Comparison of ENCODE assay signal across 1 cellular context in genomic region chr4:105146286-105147219, GRCh38.
TF ChIP-seq lines count a peak whose summit lies in the region.

Gene TET2, plus strand, starts transcription at chr4:105146876. Its CDS starts 87,067 bp downstream, at chr4:105233943.

TF ChIP-seq in HepG2, 621 proteins besides CTCF, POLR2A, EP300 and RAD21 (continued from another document and continues in another):
- TF ChIP-seq ZNF770 (CRISPR knock-in tag; IDR thresholded peaks at IDR 0.05): peak; percentile 43; the same call in 1 of the 2 replicates
- TF ChIP-seq TAF15 (IDR thresholded peaks at IDR 0.05; ENCODE audit: low read depth, low read length, poor library complexity, severe bottlenecking): peak; percentile 64
- peak; percentile 11; the same call in 1 of the 2 replicates for TF ChIP-seq MAX (IDR thresholded peaks at IDR 0.05)
- TF ChIP-seq ZNF10 (CRISPR knock-in tag; IDR thresholded peaks at IDR 0.05; ENCODE audit: borderline replicate concordance, low read depth): peak; percentile 92; the same call in 1 of the 2 replicates
- TF ChIP-seq RNF2 (conservative IDR thresholded peaks at IDR 0.05; ENCODE audit: low read depth): peak; percentile 64; the same call in 1 of the 2 replicates
- peak; percentile 57; the same call in 1 of the 2 replicates for TF ChIP-seq POLR2AphosphoS5 (IDR thresholded peaks at IDR 0.05; ENCODE audit: low read depth, low read length)
- TF ChIP-seq ZBTB25 (CRISPR knock-in tag; IDR thresholded peaks at IDR 0.05): 0 out of 2 replicates have a peak, but pooled peaks have one; percentile 30
- TF ChIP-seq ZFP37 (CRISPR knock-in tag; IDR thresholded peaks at IDR 0.05; ENCODE audit: borderline replicate concordance): no peak
- no peak for TF ChIP-seq SCMH1 (CRISPR knock-in tag; IDR thresholded peaks at IDR 0.05; ENCODE audit: borderline replicate concordance)
- peak; percentile 11; the same call in 1 of the 2 replicates for TF ChIP-seq PHF20 (CRISPR knock-in tag; IDR thresholded peaks at IDR 0.05)
- TF ChIP-seq MYNN (CRISPR knock-in tag; IDR thresholded peaks at IDR 0.05; ENCODE audit: low read depth): 0 out of 2 replicates have a peak, but pooled peaks have one; percentile 63
- TF ChIP-seq CAMTA2 (CRISPR knock-in tag; IDR thresholded peaks at IDR 0.05; ENCODE audit: borderline replicate concordance): no peak
- peak; percentile 50; the same call in 1 of the 2 replicates for TF ChIP-seq GFI1 (CRISPR knock-in tag; IDR thresholded peaks at IDR 0.05; ENCODE audit: borderline replicate concordance)
- peak; percentile 49; the same call in 1 of the 2 replicates for TF ChIP-seq THAP7 (CRISPR knock-in tag; IDR thresholded peaks at IDR 0.05)
- TF ChIP-seq REPIN1 (CRISPR knock-in tag; IDR thresholded peaks at IDR 0.05; ENCODE audit: borderline replicate concordance, low read depth): 0 out of 2 replicates have a peak, but pooled peaks have one; percentile 31
- no peak for TF ChIP-seq MED13 (CRISPR knock-in tag; IDR thresholded peaks at IDR 0.05)
- TF ChIP-seq NR2F6 (IDR thresholded peaks at IDR 0.05): no peak
- 0 out of 2 replicates have a peak, but pooled peaks have one; percentile 18 for TF ChIP-seq NR2F6 (CRISPR knock-in tag; IDR thresholded peaks at IDR 0.05)
- TF ChIP-seq SP140L (CRISPR knock-in tag; IDR thresholded peaks at IDR 0.05; ENCODE audit: borderline replicate concordance): 0 out of 2 replicates have a peak, but pooled peaks have one; percentile 20
- peak; percentile 69; the same call in 1 of the 2 replicates for TF ChIP-seq MXD3 (CRISPR knock-in tag; IDR thresholded peaks at IDR 0.05)
- TF ChIP-seq STAG1 (CRISPR knock-in tag; IDR thresholded peaks at IDR 0.05): peak; percentile 20; the same call in 1 of the 2 replicates
- TF ChIP-seq ZNF687 (CRISPR knock-in tag; IDR thresholded peaks at IDR 0.05): peak; percentile 84
- TF ChIP-seq SOX5 (CRISPR knock-in tag; IDR thresholded peaks at IDR 0.05; ENCODE audit: borderline replicate concordance): 0 out of 2 replicates have a peak, but pooled peaks have one; percentile 3
- no peak for TF ChIP-seq E2F5 (CRISPR knock-in tag; conservative IDR thresholded peaks at IDR 0.05)
- peak; percentile 70 for TF ChIP-seq PATZ1 (CRISPR knock-in tag; IDR thresholded peaks at IDR 0.05)
- 0 out of 2 replicates have a peak, but pooled peaks have one; percentile 20 for TF ChIP-seq MEIS2 (CRISPR knock-in tag; IDR thresholded peaks at IDR 0.05)
- peak; percentile 49; the same call in 1 of the 2 replicates for TF ChIP-seq ZBTB14 (CRISPR knock-in tag; IDR thresholded peaks at IDR 0.05)
- TF ChIP-seq ZNF138 (CRISPR knock-in tag; IDR thresholded peaks at IDR 0.05; ENCODE audit: low read depth): no peak
- 0 out of 2 replicates have a peak, but pooled peaks have one; percentile 25 for TF ChIP-seq SP5 (CRISPR knock-in tag; IDR thresholded peaks at IDR 0.05; ENCODE audit: borderline replicate concordance, low read depth)
- TF ChIP-seq IKZF5 (CRISPR knock-in tag; IDR thresholded peaks at IDR 0.05): peak; percentile 21; the same call in 1 of the 2 replicates
- TF ChIP-seq ZBTB21 (CRISPR knock-in tag; IDR thresholded peaks at IDR 0.05): peak; percentile 53; the same call in 1 of the 2 replicates
- TF ChIP-seq POLR2G (IDR thresholded peaks at IDR 0.05; ENCODE audit: low read depth, low read length): peak; percentile 64
- TF ChIP-seq ZNF766 (CRISPR knock-in tag; IDR thresholded peaks at IDR 0.05; ENCODE audit: borderline replicate concordance): 0 out of 2 replicates have a peak, but pooled peaks have one; percentile 10
